31 cellular contexts compared by ENCODE assay signal in genomic region chr19:34722353-34722752, GRCh38. TPM values are rescaled to one million over a fixed set of nuclear protein-coding genes. Genes with fewer than 3 reads are reported as not detected.
"Had no signal": no experiment of that assay in that cellular context is flagged by ENCODE, and none has a peak within 500 bp of the region (broad histone marks: within the 10 kb centered on the region; RNA-seq: fewer than 3 reads in every experiment).

No MANE protein-coding gene starts in this region.

- H3K4me1 ChIP-seq: esophagus squamous epithelium, left lung, lower lobe of right lung, neural progenitor cell, parathyroid adenoma, right atrium auricular region, spleen, testis, transverse colon had no signal

- H3K36me3 ChIP-seq: esophagus squamous epithelium, left lung, lower lobe of right lung, neural progenitor cell, right atrium auricular region, spleen, transverse colon had no signal

- ATAC-seq: activated CD4-positive, CD25-positive, alpha-beta regulatory T cell treated with anti-CD3 and anti-CD28 coated beads, Interleukin-2, amount 50 U/mL, for 24 hours; left lung; lower lobe of right lung; natural killer cell; stimulated activated naive CD8-positive, alpha-beta T cell treated with anti-CD3 and anti-CD28 coated beads, Interleukin-15, Interleukin-2, amounts not matched to agents 100 U/mL and 50 U/mL, for 24 hours had no signal

- H3K9ac ChIP-seq: neural progenitor cell, parathyroid adenoma had no signal

- H3K27ac Mint-ChIP-seq: activated naive CD8-positive, alpha-beta T cell; natural killer cell; neural progenitor cell had no signal

- H3K27me3 ChIP-seq: left lung, neural progenitor cell, right atrium auricular region, testis, transverse colon had no signal

- H3K4me3 Mint-ChIP-seq: activated naive CD8-positive, alpha-beta T cell; central memory CD8-positive, alpha-beta T cell; natural killer cell; neural progenitor cell had no signal

- H3K9me3 Mint-ChIP-seq: central memory CD8-positive, alpha-beta T cell; natural killer cell had no signal

- H3K79me2 ChIP-seq: parathyroid adenoma had no signal

- H3K27ac ChIP-seq: epithelial cell of prostate, esophagus squamous epithelium, left lung, lower lobe of right lung, neural progenitor cell, parathyroid adenoma, right atrium auricular region, spleen, testis, transverse colon, VCaP had no signal

- H3K4me2 ChIP-seq: neural progenitor cell had no signal

- H3K4me3 ChIP-seq: esophagus squamous epithelium, left lung, lower lobe of right lung, neural progenitor cell, right atrium auricular region, spleen, testis, transverse colon had no signal

- H3K4me1 Mint-ChIP-seq: central memory CD8-positive, alpha-beta T cell; natural killer cell; neural progenitor cell had no signal

- H2AFZ ChIP-seq: neural progenitor cell, parathyroid adenoma had no signal

- FAIRE-seq: endometrium, islet of Langerhans, urothelium cell line had no signal

- H3K9me3 ChIP-seq: esophagus squamous epithelium, left lung, lower lobe of right lung, right atrium auricular region, spleen, testis, transverse colon had no signal

- DNase-seq: activated CD4-positive, alpha-beta T cell treated with anti-CD3 and anti-CD28 coated beads for 48 hours; activated CD4-positive, alpha-beta T cell treated with anti-CD3 and anti-CD28 coated beads, Interleukin-2, amount 50 U/mL, for 48 hours; activated CD8-positive, alpha-beta memory T cell treated with anti-CD3 and anti-CD28 coated beads for 24 hours; activated effector memory CD4-positive, alpha-beta T cell treated with Interleukin-2 at 50 U/mL for 16 hours; activated naive CD4-positive, alpha-beta T cell treated with Interleukin-2 at 50 U/mL for 16 hours; anterior cingulate cortex; dermis blood vessel endothelial cell; effector CD4-positive, alpha-beta T cell; esophagus squamous epithelium; foreskin melanocyte; left lung; lower lobe of right lung; mesenchymal stem cell; natural killer cell; occipital lobe; spleen; stimulated activated naive CD8-positive, alpha-beta T cell treated with anti-CD3 and anti-CD28 coated beads, Interleukin-15, Interleukin-2, amounts not matched to agents 100 U/mL and 50 U/mL, for 24 hours; testis; transverse colon had no signal

- H3K36me3 Mint-ChIP-seq: activated naive CD8-positive, alpha-beta T cell; natural killer cell; neural progenitor cell had no signal

RNA-seq across cellular contexts. Expression of gene SCGB2B2, which starts 45.4 kb away (rescaled TPM):
- total RNA-seq: dermis blood vessel endothelial cell, pulmonary artery endothelial cell had no signal
